22 cellular contexts compared by ENCODE assay signal in the genomic region with DNA sequence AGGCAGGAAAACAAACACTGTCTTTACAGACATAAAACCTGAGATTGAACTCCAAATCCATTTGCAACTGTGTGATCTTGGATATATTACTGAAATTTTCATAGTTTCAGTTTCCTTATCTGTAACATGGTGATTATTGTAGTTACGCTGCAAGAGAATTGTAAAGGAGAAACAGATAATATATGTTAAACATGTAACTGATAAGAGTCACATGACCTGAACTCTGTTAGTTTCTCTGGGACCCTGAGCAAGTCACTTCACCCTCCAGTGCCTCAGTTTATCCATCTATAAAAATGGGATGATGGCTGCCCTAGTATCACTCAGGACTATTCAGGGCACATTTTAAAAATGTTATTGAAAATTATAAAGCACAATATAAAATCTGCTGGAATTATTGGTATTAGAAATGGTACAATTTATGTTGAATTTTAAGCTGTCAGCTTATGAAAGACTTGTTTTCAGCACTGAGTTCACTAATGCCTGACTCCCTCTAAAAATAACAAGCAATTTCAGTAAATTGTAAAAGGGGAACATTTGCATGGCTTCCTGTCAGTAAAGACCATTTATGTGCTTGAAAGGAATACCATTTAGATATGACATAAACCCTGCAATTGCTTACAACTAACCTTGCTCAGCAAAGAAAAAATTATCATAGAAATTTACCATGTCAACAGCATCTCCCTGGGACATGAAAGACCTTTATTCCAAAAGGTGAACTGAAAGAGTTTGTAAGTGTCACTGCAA.
"Had no signal": no experiment of that assay in that cellular context is flagged by ENCODE, and none has a peak within 500 bp of the region (broad histone marks: within the 10 kb centered on the region; RNA-seq: fewer than 3 reads in every experiment).

No MANE protein-coding gene starts in this region.

- H3K27ac ChIP-seq: foreskin keratinocyte, left lung, sigmoid colon, testis, vagina had no signal

- DNase-seq: activated CD4-positive, alpha-beta memory T cell treated with anti-CD3 and anti-CD28 coated beads, Interleukin-2, amount 10 ng/mL, durations not matched to agents 7 days and 5 days; activated CD4-positive, alpha-beta T cell treated with anti-CD3 and anti-CD28 coated beads, Interleukin-2, amount 10 ng/mL, durations not matched to agents 24 days and 14 days; activated effector memory CD4-positive, alpha-beta T cell treated with anti-CD3 and anti-CD28 coated beads, Interleukin-2, amount 50 U/mL, for 16 hours; activated naive CD4-positive, alpha-beta T cell treated with anti-CD3 and anti-CD28 coated beads, Interleukin-2, amount 50 U/mL, for 16 hours; aorta; effector CD4-positive, alpha-beta T cell; foreskin keratinocyte; left lung; naive thymus-derived CD4-positive, alpha-beta T cell; retina; sigmoid colon; stimulated activated CD4-positive, alpha-beta T cell treated with anti-CD3 and anti-CD28 coated beads, Interleukin-15, amount 100 ng/mL, for 24 hours; stimulated activated CD8-positive, alpha-beta memory T cell treated with anti-CD3 and anti-CD28 coated beads, Interleukin-4, amount 100 ng/mL, for 48 hours; stimulated activated naive CD4-positive, alpha-beta T cell; testis; trophoblast cell had no signal

- H3K9me3 ChIP-seq: left lung, sigmoid colon, testis, vagina had no signal

- H3K4me1 Mint-ChIP-seq: activated CD4-positive, alpha-beta memory T cell treated with anti-CD3 and anti-CD28 coated beads, Interleukin-2, amount 10 ng/mL, durations not matched to agents 7 days and 5 days; activated CD4-positive, alpha-beta T cell treated with anti-CD3 and anti-CD28 coated beads, Interleukin-2, amount 10 ng/mL, durations not matched to agents 24 days and 14 days; brain; naive thymus-derived CD4-positive, alpha-beta T cell had no signal

- H3K36me3 Mint-ChIP-seq: brain; naive thymus-derived CD4-positive, alpha-beta T cell had no signal

- H3K4me2 ChIP-seq: smooth muscle cell had no signal

- H3K4me3 Mint-ChIP-seq: activated CD4-positive, alpha-beta memory T cell treated with anti-CD3 and anti-CD28 coated beads, Interleukin-2, amount 10 ng/mL, durations not matched to agents 7 days and 5 days; activated CD4-positive, alpha-beta T cell treated with anti-CD3 and anti-CD28 coated beads, Interleukin-2, amount 10 ng/mL, durations not matched to agents 24 days and 14 days; brain; dendritic cell treated with granulocyte-macrophage colony-stimulating factor and Interleukin-4, amounts not matched to agents 40 ng/mL and 50 ng/mL, for 4 days; naive thymus-derived CD4-positive, alpha-beta T cell had no signal

- H3K9me3 Mint-ChIP-seq: activated CD4-positive, alpha-beta memory T cell treated with anti-CD3 and anti-CD28 coated beads, Interleukin-2, amount 10 ng/mL, durations not matched to agents 7 days and 5 days; activated CD4-positive, alpha-beta T cell treated with anti-CD3 and anti-CD28 coated beads, Interleukin-2, amount 10 ng/mL, durations not matched to agents 24 days and 14 days; brain; dendritic cell treated with granulocyte-macrophage colony-stimulating factor and Interleukin-4, amounts not matched to agents 40 ng/mL and 50 ng/mL, for 4 days had no signal

- H3K27ac Mint-ChIP-seq: activated CD4-positive, alpha-beta memory T cell treated with anti-CD3 and anti-CD28 coated beads, Interleukin-2, amount 10 ng/mL, durations not matched to agents 7 days and 5 days; activated CD4-positive, alpha-beta T cell treated with anti-CD3 and anti-CD28 coated beads, Interleukin-2, amount 10 ng/mL, durations not matched to agents 24 days and 14 days; brain; dendritic cell treated with granulocyte-macrophage colony-stimulating factor and Interleukin-4, amounts not matched to agents 40 ng/mL and 50 ng/mL, for 4 days; naive thymus-derived CD4-positive, alpha-beta T cell had no signal

- H3K4me3 ChIP-seq: left lung, lung, sigmoid colon, smooth muscle cell, testis, vagina had no signal

- H3K27me3 ChIP-seq: foreskin keratinocyte, left lung, sigmoid colon, testis, vagina had no signal

- H3K27me3 Mint-ChIP-seq: activated CD4-positive, alpha-beta memory T cell treated with anti-CD3 and anti-CD28 coated beads, Interleukin-2, amount 10 ng/mL, durations not matched to agents 7 days and 5 days; activated CD4-positive, alpha-beta T cell treated with anti-CD3 and anti-CD28 coated beads, Interleukin-2, amount 10 ng/mL, durations not matched to agents 24 days and 14 days; brain; dendritic cell treated with granulocyte-macrophage colony-stimulating factor and Interleukin-4, amounts not matched to agents 40 ng/mL and 50 ng/mL, for 4 days; naive thymus-derived CD4-positive, alpha-beta T cell had no signal

- ATAC-seq: activated CD4-positive, CD25-positive, alpha-beta regulatory T cell treated with anti-CD3 and anti-CD28 coated beads, Interleukin-2, amount 50 U/mL, for 24 hours; foreskin keratinocyte; left lung; naive thymus-derived CD4-positive, alpha-beta T cell had no signal

- H3K4me1 ChIP-seq: foreskin keratinocyte, left lung, sigmoid colon, testis, vagina had no signal

- H3K36me3 ChIP-seq: left lung, sigmoid colon, vagina had no signal
